In genomic region chr3:25856902-25857518, GRCh38 we compare ENCODE assay signal across 8 cellular contexts.
A peak's percentile ranks its signal among the peaks of the same experiment; 100 is the strongest.
DNase-seq lines count a peak whose midpoint lies in the region; ATAC-seq and TF ChIP-seq lines count a peak whose summit lies in the region.

No MANE protein-coding gene starts in this region.

- H3K4me1 ChIP-seq in Panc1 (ENCODE audit: control insufficient read depth, insufficient read depth, low read length): no peaks in the 10 kb centered on the region
- peaks cover 4% of the 10 kb centered on the region for H3K4me1 ChIP-seq in endodermal cell (ENCODE audit: control insufficient read depth, insufficient read depth, low read length)

- ATAC-seq in activated CD4-positive, CD25-positive, alpha-beta regulatory T cell treated with anti-CD3 and anti-CD28 coated beads, Interleukin-2, amount 50 U/mL, for 24 hours: peak; percentile 41 to 65
- ATAC-seq in GM21360 (IDR thresholded peaks at IDR 0.05; ENCODE audit: unreplicated experiment) (peak; percentile 95), HG03469 (IDR thresholded peaks at IDR 0.05; ENCODE audit: unreplicated experiment) (peak; percentile 88), Panc1 (no peak)

- H3K27ac Mint-ChIP-seq in endodermal cell (no peak overlapping the region), nephron progenitor cell (no peak overlapping the region)

- no peak overlapping the region for H3K9ac ChIP-seq in endodermal cell (ENCODE audit: extremely low read depth, low read length, poor library complexity, severe bottlenecking)

- POLR2A ChIA-PET in Panc1 (lab: Charles Lee): no interaction called here

- no TSS peak for BruUV-seq in Panc1 (replicated peaks; lab: Mats Ljungman, UMichigan)

- no peaks in the 10 kb centered on the region for H3K27me3 Mint-ChIP-seq in endodermal cell (ENCODE audit: insufficient read depth)
- peaks cover 4% of the 10 kb centered on the region for H3K27me3 Mint-ChIP-seq in nephron progenitor cell (ENCODE audit: low read depth, poor library complexity)

- H3K4me3 Mint-ChIP-seq in endodermal cell (no peak overlapping the region), nephron progenitor cell (no peak overlapping the region)

- 66 to 70% methylated on average over 3 of the region's 3 CpGs for WGBS in endodermal cell (ENCODE audit: insufficient coverage in 1 of 2, insufficient read length in 1 of 2), 2 experiments

- H3K27ac ChIP-seq in Panc1 (ENCODE audit: low read length) (no peak overlapping the region), endodermal cell (ENCODE audit: low read depth, low read length) (no peak overlapping the region)

- in situ Hi-C loops in Panc1 (cut with HindIII; ENCODE audit: low pct_unique_long_range_greater_than_20kb, low sequenced_read_pairs): no loop called here

- H3K9me3 Mint-ChIP-seq in endodermal cell (peaks cover 22% of the 10 kb centered on the region), nephron progenitor cell (peaks cover 25% of the 10 kb centered on the region)

- CTCF ChIA-PET in Panc1 (lab: Charles Lee): interaction anchor here (0.6 to 0.7 kb wide), 2 partner anchors 209 to 1273 kb away, joined by 3 to 4 read pairs; no protein-coding TSS in a partner anchor

- H3K4me3 ChIP-seq in Panc1 (ENCODE audit: low read depth in 2 of 2, low read length in 2 of 2): no peak overlapping the region
- no peak overlapping the region for H3K4me3 ChIP-seq in endodermal cell (ENCODE audit: low read length)

- H3K27me3 ChIP-seq in Panc1 (ENCODE audit: control insufficient read depth, insufficient read depth, low read length) (no peaks in the 10 kb centered on the region), endodermal cell (ENCODE audit: control insufficient read depth, insufficient read depth, low read length, poor library complexity, severe bottlenecking) (no peaks in the 10 kb centered on the region)

- TF ChIP-seq CTCF in Panc1 (IDR thresholded peaks at IDR 0.05) (peak; percentile 61; the same call in 1 of the 2 replicates), endodermal cell (conservative IDR thresholded peaks at IDR 0.05) (peak; percentile 84), nephron progenitor cell (IDR thresholded peaks at IDR 0.05) (peak; percentile 57)

- intact Hi-C loops in Panc1 (cut with micrococcal nuclease; ENCODE audit: unreplicated experiment): loop anchor here (2.0 kb wide), 1 partner anchor 208 kb away; no protein-coding TSS in a partner anchor

- H3K4me1 Mint-ChIP-seq in endodermal cell (peaks cover 19% of the 10 kb centered on the region), nephron progenitor cell (no peaks in the 10 kb centered on the region)

- DNase-seq in activated CD4-positive, CD25-positive, alpha-beta regulatory T cell (lab: John Stamatoyannopoulos, UW): no peak
- DNase-seq in Panc1 (ENCODE audit: low read depth, low spot score) (no peak), endodermal cell (no peak), nephron progenitor cell (no peak)
- no peak for DNase-seq in activated CD8-positive, alpha-beta memory T cell treated with anti-CD3 and anti-CD28 coated beads, Interleukin-2, amount 50 U/mL, for 4 hours

- H3K36me3 ChIP-seq in Panc1 (ENCODE audit: control insufficient read depth, insufficient read depth, low read length): no peaks in the 10 kb centered on the region
- H3K36me3 ChIP-seq in endodermal cell (ENCODE audit: control insufficient read depth, insufficient read depth, low read length): no peaks in the 10 kb centered on the region

- H3K36me3 Mint-ChIP-seq in endodermal cell (ENCODE audit: low read depth) (no peaks in the 10 kb centered on the region), nephron progenitor cell (ENCODE audit: low read depth) (no peaks in the 10 kb centered on the region)

- H3K9me3 ChIP-seq in Panc1 (ENCODE audit: control insufficient read depth, insufficient read depth, low read depth, low read length) (no peaks in the 10 kb centered on the region), endodermal cell (ENCODE audit: control insufficient read depth, low read length) (peaks cover 7% of the 10 kb centered on the region)
